In genomic region chr12:47378907-47379306, GRCh38 we compare ENCODE assay signal across 15 cellular contexts.
DNase-seq lines count a peak whose midpoint lies in the region; ATAC-seq, FAIRE-seq and TF ChIP-seq lines count a peak whose summit lies in the region.
"Had no signal": no experiment of that assay in that cellular context is flagged by ENCODE, and none has a peak within 500 bp of the region (broad histone marks: within the 10 kb centered on the region; RNA-seq: fewer than 3 reads in every experiment).

No MANE protein-coding gene starts in this region.

- H3K27ac ChIP-seq in liver (ENCODE audit: low read depth in 1 of 2, low read length in 2 of 2), result peak overlapping the region; percentile 94 to 100
- no peak overlapping the region for H3K27ac ChIP-seq in HepG2 (ENCODE audit: extremely low read length, insufficient read depth, low read length)
- H3K27ac ChIP-seq in uterus, result peak overlapping the region; percentile 83 to 86
- H3K27ac ChIP-seq: HL-60, SJCRH30 had no signal

- H3K4me3 ChIP-seq in liver (ENCODE audit: low read depth in 1 of 3, low read length in 3 of 3) (no peak overlapping the region), HepG2 (replicated peaks in 1 of 3; ENCODE audit: insufficient read depth in 1 of 3, low read depth in 2 of 3, low read length in 3 of 3) (no peak overlapping the region), uterus (no peak overlapping the region)
- H3K4me3 ChIP-seq: BLaER1 treated with 17β-estradiol and CSF1 and Interleukin-3, amounts not matched to agents 10 nM and 100 nM; SJCRH30 had no signal

- no peak overlapping the region for H2AFZ ChIP-seq in HepG2 (ENCODE audit: low read length)

- POLR2A ChIA-PET in HepG2 (lab: Yijun Ruan, JAX), result no interaction called here

- FAIRE-seq in HepG2 (lab: Jason Lieb, UNC) (no peak), endometrium (lab: Jason Lieb, UNC) (peak; percentile 83)

- no peak overlapping the region for H3K9ac ChIP-seq in liver (ENCODE audit: low read depth in 1 of 2, low read length in 2 of 2)
- H3K9ac ChIP-seq in HepG2 (ENCODE audit: insufficient read depth, low read depth, low read length), result no peak overlapping the region
- H3K9ac ChIP-seq: BLaER1 treated with 17β-estradiol and CSF1 and Interleukin-3, amounts not matched to agents 10 nM and 100 nM had no signal

- TF ChIP-seq RAD21 in liver (IDR thresholded peaks at IDR 0.05) (no peak), HepG2 (CRISPR knock-in tag; IDR thresholded peaks at IDR 0.05) (no peak)

- H3K27me3 ChIP-seq in liver (ENCODE audit: control insufficient read depth in 4 of 4, insufficient read depth in 4 of 4, low read length in 3 of 4) (no peaks in the 10 kb centered on the region), HepG2 (ENCODE audit: control insufficient read depth in 1 of 2, insufficient read depth in 2 of 2, low read length in 2 of 2) (no peaks in the 10 kb centered on the region; a peak in 1 of 5 replicates), uterus (no peaks in the 10 kb centered on the region)
- H3K27me3 ChIP-seq: BLaER1 treated with 17β-estradiol and CSF1 and Interleukin-3, amounts not matched to agents 10 nM and 100 nM; SJCRH30 had no signal

- DNase-seq in HepG2 (ENCODE audit: low spot score) (no peak), OCI-M1 (lab: John Stamatoyannopoulos, UW) (peak; percentile 64), uterus (no peak)
- DNase-seq: activated CD4-positive, alpha-beta T cell treated with anti-CD3 and anti-CD28 coated beads for 4 hours; NCI-H1105; NCI-H510A treated with DMSO at 0.1 percent for 48 hours; SJCRH30; stimulated activated naive CD4-positive, alpha-beta T cell treated with Interleukin-2 at 50 U/mL for 16 hours had no signal

- CTCF ChIA-PET in HepG2 (lab: Yijun Ruan, JAX; ENCODE audit: low intra/inter-chr PET ratio, low total read pairs), result no interaction called here

- no TSS peak for BruUV-seq in HepG2 (replicated peaks; lab: Mats Ljungman, UMichigan)

- no peak for TF ChIP-seq CTCF in liver (IDR thresholded peaks at IDR 0.05; ENCODE audit: low read depth, low read length, missing input control)
- TF ChIP-seq CTCF in HepG2 (CRISPR knock-in tag; IDR thresholded peaks at IDR 0.05), result no peak
- no peak for TF ChIP-seq CTCF in uterus (IDR thresholded peaks at IDR 0.05)

- no peaks in the 10 kb centered on the region for H3K36me3 ChIP-seq in liver (ENCODE audit: control insufficient read depth in 4 of 4, insufficient read depth in 3 of 4, low read depth in 1 of 4, low read length in 3 of 4)
- H3K36me3 ChIP-seq in HepG2 (replicated peaks in 1 of 2; ENCODE audit: control insufficient read depth in 1 of 2, insufficient read depth in 2 of 2, low read length in 2 of 2), result no peaks in the 10 kb centered on the region
- no peaks in the 10 kb centered on the region for H3K36me3 ChIP-seq in uterus
- H3K36me3 ChIP-seq: BLaER1 treated with 17β-estradiol and CSF1 and Interleukin-3, amounts not matched to agents 10 nM and 100 nM; SJCRH30 had no signal

- H3K4me1 ChIP-seq in liver (ENCODE audit: control insufficient read depth in 4 of 4, insufficient read depth in 4 of 4, low read length in 3 of 4), result peaks cover 2 to 23% (median 7%) of the 10 kb centered on the region in 4 donors
- no peaks in the 10 kb centered on the region for H3K4me1 ChIP-seq in HepG2 (ENCODE audit: insufficient read depth, low read length)
- peaks cover 0 to 9% of the 10 kb centered on the region in 2 donors for H3K4me1 ChIP-seq in uterus

- in situ Hi-C loops in HepG2 (cut with HindIII; ENCODE audit: extremely low pct_ligation_motif_present, low pct_unique_long_range_greater_than_20kb), result no loop called here

- ATAC-seq in HepG2 (no peak), GM21825 (IDR thresholded peaks at IDR 0.05; ENCODE audit: unreplicated experiment) (no peak), GM18868 (IDR thresholded peaks at IDR 0.05; ENCODE audit: unreplicated experiment) (no peak), HG02610 (IDR thresholded peaks at IDR 0.05; ENCODE audit: unreplicated experiment) (no peak)

- H3K79me2 ChIP-seq in HepG2 (ENCODE audit: insufficient read depth, low read length), result no peaks in the 10 kb centered on the region

- H3K4me2 ChIP-seq in HepG2 (ENCODE audit: low read depth, low read length), result no peak overlapping the region

- H3K9me3 ChIP-seq in liver (ENCODE audit: control insufficient read depth in 4 of 4, low read length in 3 of 4) (no peaks in the 10 kb centered on the region), HepG2 (ENCODE audit: low read length) (no peaks in the 10 kb centered on the region), uterus (no peaks in the 10 kb centered on the region)
- H3K9me3 ChIP-seq: SJCRH30 had no signal

- intact Hi-C loops in HepG2 (cut with micrococcal nuclease; ENCODE audit: unreplicated experiment) (no loop called here), uterus (cut with DNase I; ENCODE audit: low total_unique reads) (no loop called here)

- no peak for TF ChIP-seq POLR2A in HepG2 (IDR thresholded peaks at IDR 0.05; ENCODE audit: insufficient read depth in 1 of 2, low read depth in 2 of 2, low read length in 2 of 2)
- TF ChIP-seq POLR2A in uterus (IDR thresholded peaks at IDR 0.05), result no peak

- TF ChIP-seq EP300 in HepG2 (IDR thresholded peaks at IDR 0.05; ENCODE audit: low read depth in 2 of 2, low read length in 2 of 2), result no peak
- TF ChIP-seq EP300 in HepG2 (CRISPR knock-in tag; IDR thresholded peaks at IDR 0.05; ENCODE audit: borderline replicate concordance), result no peak

- H4K20me1 ChIP-seq in HepG2 (ENCODE audit: insufficient read depth, low read length), result no peaks in the 10 kb centered on the region
- H4K20me1 ChIP-seq: BLaER1 treated with 17β-estradiol and CSF1 and Interleukin-3, amounts not matched to agents 10 nM and 100 nM had no signal

TF ChIP-seq in liver, 16 proteins besides CTCF, POLR2A, EP300 and RAD21:
- no peak for TF ChIP-seq RXRA (IDR thresholded peaks at IDR 0.05)
- TF ChIP-seq NR2F2 (IDR thresholded peaks at IDR 0.05), result no peak
- TF ChIP-seq MAX (IDR thresholded peaks at IDR 0.05), result no peak
- no peak for TF ChIP-seq GABPA (IDR thresholded peaks at IDR 0.05 in 1 of 2, conservative IDR thresholded peaks at IDR 0.05 in 1 of 2)
- no peak for TF ChIP-seq FOXA2 (IDR thresholded peaks at IDR 0.05)
- TF ChIP-seq EGR1 (IDR thresholded peaks at IDR 0.05; ENCODE audit: low read depth in 2 of 2), result no peak
- TF ChIP-seq ZBTB33 (IDR thresholded peaks at IDR 0.05), result no peak
- TF ChIP-seq SP1 (IDR thresholded peaks at IDR 0.05), result no peak

TF ChIP-seq in HepG2, 621 proteins besides CTCF, POLR2A, EP300 and RAD21:
- TF ChIP-seq ZIK1 (CRISPR knock-in tag; IDR thresholded peaks at IDR 0.05; ENCODE audit: borderline replicate concordance, low read depth) (no peak), SETDB1 (CRISPR knock-in tag; IDR thresholded peaks at IDR 0.05; ENCODE audit: borderline replicate concordance) (no peak), ZNF235 (CRISPR knock-in tag; IDR thresholded peaks at IDR 0.05; ENCODE audit: borderline replicate concordance) (no peak)
